ENCODE assay signal across 8 cellular contexts in genomic region chr19:45643024-45643926, GRCh38. TPM values are rescaled to one million over a fixed set of nuclear protein-coding genes. Genes with fewer than 3 reads are reported as not detected.
DNase-seq lines count a peak whose midpoint lies in the region; ATAC-seq, FAIRE-seq and TF ChIP-seq lines count a peak whose summit lies in the region.

No MANE protein-coding gene starts in this region.

- peaks cover 68% of the 10 kb centered on the region for H3K4me1 ChIP-seq in HepG2 (ENCODE audit: insufficient read depth, low read length)

- TF ChIP-seq RAD21 in HepG2 (CRISPR knock-in tag; IDR thresholded peaks at IDR 0.05) = peak; percentile 92

- peaks cover 8% of the 10 kb centered on the region for H3K36me3 Mint-ChIP-seq in dendritic cell treated with granulocyte-macrophage colony-stimulating factor and Interleukin-4, amounts not matched to agents 40 ng/mL and 50 ng/mL, for 4 days (ENCODE audit: low read depth)

- peak; percentile 95 for TF ChIP-seq CTCF in HepG2 (CRISPR knock-in tag; IDR thresholded peaks at IDR 0.05)

- DNase-seq in G401 (ENCODE audit: low spot score) (peak; percentile 88), NCI-H69 (lab: John Stamatoyannopoulos, UW) (peak; percentile 86), HepG2 (ENCODE audit: low spot score) (peak; percentile 64)
- peak; percentile 95 to 98 for DNase-seq in activated CD4-positive, alpha-beta T cell treated with anti-CD3 and anti-CD28 coated beads, Interleukin-2, amount 50 U/mL, for 24 hours (ENCODE audit: low read depth in 1 of 2, low spot score in 1 of 2)
- peak; percentile 68 to 97 (median 77) for DNase-seq in stimulated activated CD4-positive, alpha-beta T cell treated with anti-CD3 and anti-CD28 coated beads, TNF-alpha, amount 100 ng/mL, for 1 hour (ENCODE audit: low read depth in 3 of 3, low spot score in 1 of 3)

- peak; percentile 31 for ATAC-seq in HG03439 (IDR thresholded peaks at IDR 0.05; ENCODE audit: unreplicated experiment)
- ATAC-seq in HepG2 = peak; percentile 46
- no peak for ATAC-seq in HG03442 (IDR thresholded peaks at IDR 0.05; ENCODE audit: unreplicated experiment)

- peak overlapping the region; percentile 39 to 67 (median 45); a peak in 5 of 6 replicates for H3K4me3 ChIP-seq in HepG2 (replicated peaks in 1 of 3; ENCODE audit: insufficient read depth in 1 of 3, low read depth in 2 of 3, low read length in 3 of 3)

- intact Hi-C loops in dendritic cell treated with granulocyte-macrophage colony-stimulating factor and Interleukin-4, amounts not matched to agents 40 ng/mL and 50 ng/mL, for 4 days (cut with micrococcal nuclease) = loop anchor here (10.0 kb wide), 2 partner anchors 118 to 148 kb away; partner anchors contain the start of genes PPM1N and RTN2
- intact Hi-C loops in HepG2 (cut with micrococcal nuclease; ENCODE audit: unreplicated experiment) = loop anchor here (1.0 to 5.0 kb wide), 4 partner anchors 36 to 146 kb away; partner anchors contain the start of genes PPM1N and RTN2

- H3K4me3 Mint-ChIP-seq in dendritic cell treated with granulocyte-macrophage colony-stimulating factor and Interleukin-4, amounts not matched to agents 40 ng/mL and 50 ng/mL, for 4 days = peak overlapping the region; percentile 34

- no peak overlapping the region for H2AFZ ChIP-seq in HepG2 (ENCODE audit: low read length)

- H3K9ac ChIP-seq in HepG2 (ENCODE audit: insufficient read depth, low read depth, low read length) = no peak overlapping the region

- FAIRE-seq in HepG2 (lab: Jason Lieb, UNC) = peak; percentile 53

- no peak overlapping the region for H3K27ac ChIP-seq in HepG2 (ENCODE audit: extremely low read length, insufficient read depth, low read length)

- H3K79me2 ChIP-seq in HepG2 (ENCODE audit: insufficient read depth, low read length) = no peaks in the 10 kb centered on the region

- peaks cover 47% of the 10 kb centered on the region for H3K27me3 Mint-ChIP-seq in dendritic cell treated with granulocyte-macrophage colony-stimulating factor and Interleukin-4, amounts not matched to agents 40 ng/mL and 50 ng/mL, for 4 days

- WGBS in HepG2 (ENCODE audit: low lambda C conversion rate) = 3% methylated on average over 36 of the region's 39 CpGs

- in situ Hi-C loops in G401 (cut with HindIII; ENCODE audit: low sequenced_read_pairs) (no loop called here), HepG2 (cut with HindIII; ENCODE audit: extremely low pct_ligation_motif_present, low pct_unique_long_range_greater_than_20kb) (loop anchor here (5.0 kb wide), 1 partner anchor 51 kb away; no protein-coding TSS in a partner anchor)

- peak overlapping the region; percentile 76 for H3K27ac Mint-ChIP-seq in dendritic cell treated with granulocyte-macrophage colony-stimulating factor and Interleukin-4, amounts not matched to agents 40 ng/mL and 50 ng/mL, for 4 days

- CTCF ChIA-PET in HepG2 (lab: Yijun Ruan, JAX; ENCODE audit: low intra/inter-chr PET ratio, low total read pairs) = interaction anchor here (0.6 to 4.0 kb wide), 8 partner anchors 13 to 204 kb away, joined by 3 to 45 read pairs (median 3); no protein-coding TSS in a partner anchor

- H3K9me3 ChIP-seq in HepG2 (ENCODE audit: low read length) = no peaks in the 10 kb centered on the region

- H3K36me3 ChIP-seq in HepG2 (replicated peaks in 1 of 2; ENCODE audit: control insufficient read depth in 1 of 2, insufficient read depth in 2 of 2, low read length in 2 of 2) = no peaks in the 10 kb centered on the region

- H3K4me1 Mint-ChIP-seq in dendritic cell treated with granulocyte-macrophage colony-stimulating factor and Interleukin-4, amounts not matched to agents 40 ng/mL and 50 ng/mL, for 4 days (ENCODE audit: low read depth) = peaks cover 65% of the 10 kb centered on the region

- TF ChIP-seq POLR2A in HepG2 (IDR thresholded peaks at IDR 0.05; ENCODE audit: insufficient read depth in 1 of 2, low read depth in 2 of 2, low read length in 2 of 2) = no peak

- peak overlapping the region; percentile 83 for H3K4me2 ChIP-seq in HepG2 (ENCODE audit: low read depth, low read length)

- peaks cover 0 to 9% of the 10 kb centered on the region in 2 experiments; a peak in 3 of 5 replicates for H3K27me3 ChIP-seq in HepG2 (ENCODE audit: control insufficient read depth in 1 of 2, insufficient read depth in 2 of 2, low read length in 2 of 2)

- H4K20me1 ChIP-seq in HepG2 (ENCODE audit: insufficient read depth, low read length) = no peaks in the 10 kb centered on the region

- TF ChIP-seq EP300 in HepG2 (IDR thresholded peaks at IDR 0.05; ENCODE audit: low read depth in 2 of 2, low read length in 2 of 2) (no peak), HepG2 (CRISPR knock-in tag; IDR thresholded peaks at IDR 0.05; ENCODE audit: borderline replicate concordance) (no peak)

- no peaks in the 10 kb centered on the region for H3K9me3 Mint-ChIP-seq in dendritic cell treated with granulocyte-macrophage colony-stimulating factor and Interleukin-4, amounts not matched to agents 40 ng/mL and 50 ng/mL, for 4 days

- BruUV-seq in HepG2 (replicated peaks; lab: Mats Ljungman, UMichigan) = no TSS peak

- POLR2A ChIA-PET in HepG2 (lab: Yijun Ruan, JAX) = interaction anchor here (0.7 to 5.9 kb wide), 6 partner anchors 35 to 60 kb away, joined by 3 to 56 read pairs (median 4); partner anchors contain the start of genes OPA3, QPCTL and SNRPD2

RNA-seq across cellular contexts. Expression of gene EML2, which starts 4.1 kb away (rescaled TPM):
- 34.5 and 52.9 TPM in 2 replicates for total RNA-seq in G401 (2014; rRNA removed; shearing (Covaris generic))
- total RNA-seq in HepG2 (2016; rRNA removed; fragmentation: Illumina TruSeq; extraction: Trizol) = 7.3 and 7.6 TPM in 2 replicates
- total RNA-seq in HepG2 (2016; cell fraction: cytosol; rRNA removed; fragmentation: Illumina TruSeq; extraction: Trizol; ENCODE audit: low read depth) = 1.6 and 3.5 TPM in 2 replicates
- 4.2 and 9.1 TPM in 2 replicates for total RNA-seq in HepG2 (2016; cell fraction: insoluble cytoplasmic fraction; rRNA removed; fragmentation: Illumina TruSeq; extraction: Trizol)
- 2.2 and 3.2 TPM in 2 replicates for total RNA-seq in HepG2 (2016; cell fraction: membrane; rRNA removed; fragmentation: Illumina TruSeq; extraction: Trizol)
- 8.8 and 13.4 TPM in 2 replicates for total RNA-seq in HepG2 (2016; cell fraction: nucleus; rRNA removed; fragmentation: Illumina TruSeq; extraction: Trizol)
- 12.9 and 16.6 TPM in 2 replicates for polyA plus RNA-seq in HepG2 (2011; rRNA removed)
- 7.9 and 8.5 TPM in 2 replicates for polyA plus RNA-seq in HepG2 (2011; cell fraction: cytosol; rRNA removed)
- polyA plus RNA-seq in HepG2 (2011; cell fraction: nucleus; rRNA removed) = 74.5 and 101 TPM in 2 replicates
- polyA plus RNA-seq in HepG2 (2012) = 10.9 and 17.5 TPM in 2 replicates
- polyA plus RNA-seq in HepG2 (2016; cell fraction: cytosol; fragmentation: Illumina TruSeq; extraction: Trizol; ENCODE audit: low read depth) = 0.88 and 1.0 TPM in 2 replicates
- polyA plus RNA-seq in HepG2 (2016; cell fraction: insoluble cytoplasmic fraction; fragmentation: Illumina TruSeq; extraction: Trizol; ENCODE audit: low read depth) = 3.1 and 4.1 TPM in 2 replicates
- 1.2 and 3.4 TPM in 2 replicates for polyA plus RNA-seq in HepG2 (2016; cell fraction: membrane; fragmentation: Illumina TruSeq; extraction: Trizol; ENCODE audit: low read depth)
- 25.5 and 27.6 TPM in 2 replicates for polyA plus RNA-seq in HepG2 (2016; cell fraction: nucleus; fragmentation: Illumina TruSeq; extraction: Trizol; ENCODE audit: insufficient read depth, low read depth)
- polyA minus RNA-seq in HepG2 (2011; rRNA and poly(A)+ RNA removed; ENCODE audit: low replicate concordance) = 40.9 and 76.3 TPM in 2 replicates
- polyA minus RNA-seq in HepG2 (2011; cell fraction: cytosol; rRNA and poly(A)+ RNA removed) = 13.7 and 15.5 TPM in 2 replicates
- polyA minus RNA-seq in HepG2 (2011; cell fraction: nucleus; rRNA and poly(A)+ RNA removed) = 15.0 and 16.1 TPM in 2 replicates

RNA-seq across cellular contexts. Expression of gene GIPR, which starts 24.7 kb away (rescaled TPM):
- total RNA-seq in G401 (2014; rRNA removed; shearing (Covaris generic)) = 4.2 and 8.0 TPM in 2 replicates
- total RNA-seq in HepG2 (2016; rRNA removed; fragmentation: Illumina TruSeq; extraction: Trizol) = 0.15 TPM in 1 of 2 replicates, not detected in the other
- not detected in 2 replicates for total RNA-seq in HepG2 (2016; cell fraction: cytosol; rRNA removed; fragmentation: Illumina TruSeq; extraction: Trizol; ENCODE audit: low read depth)
- total RNA-seq in HepG2 (2016; cell fraction: insoluble cytoplasmic fraction; rRNA removed; fragmentation: Illumina TruSeq; extraction: Trizol) = not detected in 2 replicates
- total RNA-seq in HepG2 (2016; cell fraction: membrane; rRNA removed; fragmentation: Illumina TruSeq; extraction: Trizol) = 0.07 TPM in 1 of 2 replicates, not detected in the other
- total RNA-seq in HepG2 (2016; cell fraction: nucleus; rRNA removed; fragmentation: Illumina TruSeq; extraction: Trizol) = not detected in 2 replicates
- 1.2 and 1.7 TPM in 2 replicates for polyA plus RNA-seq in HepG2 (2011; rRNA removed)
- polyA plus RNA-seq in HepG2 (2011; cell fraction: cytosol; rRNA removed) = 0.23 and 0.27 TPM in 2 replicates
- polyA plus RNA-seq in HepG2 (2011; cell fraction: nucleus; rRNA removed) = 10.6 TPM in 2 replicates
- 1.3 and 2.2 TPM in 2 replicates for polyA plus RNA-seq in HepG2 (2012)
- polyA plus RNA-seq in HepG2 (2016; cell fraction: cytosol; fragmentation: Illumina TruSeq; extraction: Trizol; ENCODE audit: low read depth) = not detected in 2 replicates
- polyA plus RNA-seq in HepG2 (2016; cell fraction: insoluble cytoplasmic fraction; fragmentation: Illumina TruSeq; extraction: Trizol; ENCODE audit: low read depth) = not detected in 2 replicates
- polyA plus RNA-seq in HepG2 (2016; cell fraction: membrane; fragmentation: Illumina TruSeq; extraction: Trizol; ENCODE audit: low read depth) = not detected in 2 replicates
- 0.31 TPM in 2 replicates for polyA plus RNA-seq in HepG2 (2016; cell fraction: nucleus; fragmentation: Illumina TruSeq; extraction: Trizol; ENCODE audit: insufficient read depth, low read depth)
- polyA minus RNA-seq in HepG2 (2011; rRNA and poly(A)+ RNA removed; ENCODE audit: low replicate concordance) = 0.47 and 2.5 TPM in 2 replicates
- polyA minus RNA-seq in HepG2 (2011; cell fraction: cytosol; rRNA and poly(A)+ RNA removed) = 0.59 TPM in 1 of 2 replicates, not detected in the other
- polyA minus RNA-seq in HepG2 (2011; cell fraction: nucleus; rRNA and poly(A)+ RNA removed) = 4.5 and 7.2 TPM in 2 replicates

RNA-seq across cellular contexts. Expression of gene GPR4, which starts 41.3 kb away (rescaled TPM):
- 0.14 TPM in 1 of 2 replicates, not detected in the other for total RNA-seq in G401 (2014; rRNA removed; shearing (Covaris generic))
- total RNA-seq in HepG2 (2016; rRNA removed; fragmentation: Illumina TruSeq; extraction: Trizol) = not detected in 2 replicates
- total RNA-seq in HepG2 (2016; cell fraction: cytosol; rRNA removed; fragmentation: Illumina TruSeq; extraction: Trizol; ENCODE audit: low read depth) = not detected in 2 replicates
- total RNA-seq in HepG2 (2016; cell fraction: insoluble cytoplasmic fraction; rRNA removed; fragmentation: Illumina TruSeq; extraction: Trizol) = not detected in 2 replicates
- not detected in 2 replicates for total RNA-seq in HepG2 (2016; cell fraction: membrane; rRNA removed; fragmentation: Illumina TruSeq; extraction: Trizol)
- not detected in 2 replicates for total RNA-seq in HepG2 (2016; cell fraction: nucleus; rRNA removed; fragmentation: Illumina TruSeq; extraction: Trizol)
- 0.15 TPM in 1 of 2 replicates, not detected in the other for polyA plus RNA-seq in HepG2 (2011; rRNA removed)
- not detected in 2 replicates for polyA plus RNA-seq in HepG2 (2011; cell fraction: cytosol; rRNA removed)
- not detected in 2 replicates for polyA plus RNA-seq in HepG2 (2011; cell fraction: nucleus; rRNA removed)
- polyA plus RNA-seq in HepG2 (2012) = not detected in 2 replicates
- polyA plus RNA-seq in HepG2 (2016; cell fraction: cytosol; fragmentation: Illumina TruSeq; extraction: Trizol; ENCODE audit: low read depth) = not detected in 2 replicates
- polyA plus RNA-seq in HepG2 (2016; cell fraction: insoluble cytoplasmic fraction; fragmentation: Illumina TruSeq; extraction: Trizol; ENCODE audit: low read depth) = not detected in 2 replicates
- not detected in 2 replicates for polyA plus RNA-seq in HepG2 (2016; cell fraction: membrane; fragmentation: Illumina TruSeq; extraction: Trizol; ENCODE audit: low read depth)
- not detected in 2 replicates for polyA plus RNA-seq in HepG2 (2016; cell fraction: nucleus; fragmentation: Illumina TruSeq; extraction: Trizol; ENCODE audit: insufficient read depth, low read depth)
- polyA minus RNA-seq in HepG2 (2011; rRNA and poly(A)+ RNA removed; ENCODE audit: low replicate concordance) = 0.12 TPM in 1 of 2 replicates, not detected in the other
- polyA minus RNA-seq in HepG2 (2011; cell fraction: cytosol; rRNA and poly(A)+ RNA removed) = not detected in 2 replicates
- not detected in 2 replicates for polyA minus RNA-seq in HepG2 (2011; cell fraction: nucleus; rRNA and poly(A)+ RNA removed)

RNA-seq across cellular contexts. Expression of gene SNRPD2, which starts 48.5 kb away (rescaled TPM):
- total RNA-seq in G401 (2014; rRNA removed; shearing (Covaris generic)) = 394 and 514 TPM in 2 replicates
- total RNA-seq in HepG2 (2016; rRNA removed; fragmentation: Illumina TruSeq; extraction: Trizol) = 485 and 593 TPM in 2 replicates
- total RNA-seq in HepG2 (2016; cell fraction: cytosol; rRNA removed; fragmentation: Illumina TruSeq; extraction: Trizol; ENCODE audit: low read depth) = 546 and 637 TPM in 2 replicates
- 493 and 623 TPM in 2 replicates for total RNA-seq in HepG2 (2016; cell fraction: insoluble cytoplasmic fraction; rRNA removed; fragmentation: Illumina TruSeq; extraction: Trizol)
- total RNA-seq in HepG2 (2016; cell fraction: membrane; rRNA removed; fragmentation: Illumina TruSeq; extraction: Trizol) = 348 and 425 TPM in 2 replicates
- total RNA-seq in HepG2 (2016; cell fraction: nucleus; rRNA removed; fragmentation: Illumina TruSeq; extraction: Trizol) = 161 and 163 TPM in 2 replicates
- 284 and 299 TPM in 2 replicates for polyA plus RNA-seq in HepG2 (2011; rRNA removed)
- polyA plus RNA-seq in HepG2 (2011; cell fraction: cytosol; rRNA removed) = 310 and 320 TPM in 2 replicates
- 64.5 and 68.4 TPM in 2 replicates for polyA plus RNA-seq in HepG2 (2011; cell fraction: nucleus; rRNA removed)
- polyA plus RNA-seq in HepG2 (2012) = 162 and 279 TPM in 2 replicates
- 325 and 406 TPM in 2 replicates for polyA plus RNA-seq in HepG2 (2016; cell fraction: cytosol; fragmentation: Illumina TruSeq; extraction: Trizol; ENCODE audit: low read depth)
- 334 and 359 TPM in 2 replicates for polyA plus RNA-seq in HepG2 (2016; cell fraction: insoluble cytoplasmic fraction; fragmentation: Illumina TruSeq; extraction: Trizol; ENCODE audit: low read depth)
- 194 and 247 TPM in 2 replicates for polyA plus RNA-seq in HepG2 (2016; cell fraction: membrane; fragmentation: Illumina TruSeq; extraction: Trizol; ENCODE audit: low read depth)
- 168 and 190 TPM in 2 replicates for polyA plus RNA-seq in HepG2 (2016; cell fraction: nucleus; fragmentation: Illumina TruSeq; extraction: Trizol; ENCODE audit: insufficient read depth, low read depth)
- polyA minus RNA-seq in HepG2 (2011; rRNA and poly(A)+ RNA removed; ENCODE audit: low replicate concordance) = 51.2 and 102 TPM in 2 replicates
- polyA minus RNA-seq in HepG2 (2011; cell fraction: cytosol; rRNA and poly(A)+ RNA removed) = 47.3 and 47.6 TPM in 2 replicates
- 25.2 and 32.9 TPM in 2 replicates for polyA minus RNA-seq in HepG2 (2011; cell fraction: nucleus; rRNA and poly(A)+ RNA removed)

RNA-seq across cellular contexts. Expression of gene QPCTL, which starts 49.2 kb away (rescaled TPM):
- 28.5 and 32.9 TPM in 2 replicates for total RNA-seq in G401 (2014; rRNA removed; shearing (Covaris generic))
- 6.8 and 16.0 TPM in 2 replicates for total RNA-seq in HepG2 (2016; rRNA removed; fragmentation: Illumina TruSeq; extraction: Trizol)
- total RNA-seq in HepG2 (2016; cell fraction: cytosol; rRNA removed; fragmentation: Illumina TruSeq; extraction: Trizol; ENCODE audit: low read depth) = 4.4 and 5.8 TPM in 2 replicates
- 6.7 and 15.7 TPM in 2 replicates for total RNA-seq in HepG2 (2016; cell fraction: insoluble cytoplasmic fraction; rRNA removed; fragmentation: Illumina TruSeq; extraction: Trizol)
- total RNA-seq in HepG2 (2016; cell fraction: membrane; rRNA removed; fragmentation: Illumina TruSeq; extraction: Trizol) = 6.8 and 7.4 TPM in 2 replicates
- total RNA-seq in HepG2 (2016; cell fraction: nucleus; rRNA removed; fragmentation: Illumina TruSeq; extraction: Trizol) = 14.0 and 17.9 TPM in 2 replicates
- 19.1 and 24.8 TPM in 2 replicates for polyA plus RNA-seq in HepG2 (2011; rRNA removed)
- polyA plus RNA-seq in HepG2 (2011; cell fraction: cytosol; rRNA removed) = 19.1 and 26.2 TPM in 2 replicates
- 44.7 and 47.6 TPM in 2 replicates for polyA plus RNA-seq in HepG2 (2011; cell fraction: nucleus; rRNA removed)
- 18.7 and 23.6 TPM in 2 replicates for polyA plus RNA-seq in HepG2 (2012)
- 5.3 and 6.3 TPM in 2 replicates for polyA plus RNA-seq in HepG2 (2016; cell fraction: cytosol; fragmentation: Illumina TruSeq; extraction: Trizol; ENCODE audit: low read depth)
- polyA plus RNA-seq in HepG2 (2016; cell fraction: insoluble cytoplasmic fraction; fragmentation: Illumina TruSeq; extraction: Trizol; ENCODE audit: low read depth) = 8.0 and 9.0 TPM in 2 replicates
- 7.9 and 8.3 TPM in 2 replicates for polyA plus RNA-seq in HepG2 (2016; cell fraction: membrane; fragmentation: Illumina TruSeq; extraction: Trizol; ENCODE audit: low read depth)
- 35.2 and 45.7 TPM in 2 replicates for polyA plus RNA-seq in HepG2 (2016; cell fraction: nucleus; fragmentation: Illumina TruSeq; extraction: Trizol; ENCODE audit: insufficient read depth, low read depth)
- 22.5 and 49.4 TPM in 2 replicates for polyA minus RNA-seq in HepG2 (2011; rRNA and poly(A)+ RNA removed; ENCODE audit: low replicate concordance)
- polyA minus RNA-seq in HepG2 (2011; cell fraction: cytosol; rRNA and poly(A)+ RNA removed) = 17.0 and 21.9 TPM in 2 replicates
- polyA minus RNA-seq in HepG2 (2011; cell fraction: nucleus; rRNA and poly(A)+ RNA removed) = 8.1 and 8.9 TPM in 2 replicates
